ENCODE assay signal across 12 cellular contexts in the genomic region with DNA sequence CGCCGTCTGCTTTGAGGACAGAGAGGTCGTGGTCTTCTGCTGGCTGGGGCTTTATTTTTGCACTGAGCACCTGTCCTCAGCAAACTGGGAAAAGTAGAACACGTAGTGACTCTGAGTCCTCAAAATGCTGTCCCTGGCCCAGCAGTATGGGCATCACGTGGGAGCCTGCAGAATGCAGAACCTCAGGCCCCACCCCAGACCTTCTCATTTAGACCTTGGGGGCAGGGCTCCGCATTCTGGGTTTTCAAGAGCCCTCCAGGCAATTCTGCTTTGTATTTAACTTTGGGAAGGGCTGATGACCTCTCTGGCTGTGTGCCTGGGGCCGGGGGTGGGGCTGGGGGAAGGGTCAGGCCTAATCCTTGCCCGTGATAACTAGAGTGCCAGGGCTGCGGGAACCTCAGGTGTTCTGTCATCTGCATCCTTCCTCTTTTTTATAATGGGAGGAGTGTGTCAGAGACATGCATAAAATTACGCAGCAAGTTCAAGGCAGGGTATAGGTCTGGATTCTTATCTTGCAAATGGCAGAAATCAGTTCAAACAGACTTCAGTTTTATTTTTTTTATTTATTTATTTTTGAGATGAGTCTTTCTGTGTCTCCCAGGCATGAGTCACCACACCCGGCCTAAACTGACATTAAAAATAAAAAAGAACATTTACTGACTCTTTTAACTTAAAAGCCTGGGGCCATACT. TPM values are rescaled to one million over a fixed set of nuclear protein-coding genes. Genes with fewer than 3 reads are reported as not detected.
DNase-seq lines count a peak whose midpoint lies in the region; ATAC-seq, FAIRE-seq and TF ChIP-seq lines count a peak whose summit lies in the region.
"Had no signal": no experiment of that assay in that cellular context is flagged by ENCODE, and none has a peak within 500 bp of the region (broad histone marks: within the 10 kb centered on the region; RNA-seq: fewer than 3 reads in every experiment).

No MANE protein-coding gene starts in this region.

- H2AFZ ChIP-seq in GM12878 (ENCODE audit: control insufficient read depth, low read depth, low read length) = no peak overlapping the region

- H3K9me2 ChIP-seq in DOHH2 (replicated peaks; ENCODE audit: control insufficient read depth, low read length) = no peaks in the 10 kb centered on the region

- FAIRE-seq in GM12878 (lab: Jason Lieb, UNC) = no peak
- FAIRE-seq: urothelium cell line had no signal

- H3K9me3 ChIP-seq in DOHH2 (ENCODE audit: control insufficient read depth, insufficient read depth, low read length) (no peaks in the 10 kb centered on the region), GM12878 (replicated peaks; ENCODE audit: control insufficient read depth, insufficient read depth, low read length) (no peaks in the 10 kb centered on the region)

- no peak for TF ChIP-seq RAD21 in GM12878 (IDR thresholded peaks at IDR 0.05; ENCODE audit: insufficient read depth, low read depth, low read length)

- TF ChIP-seq POLR2A in GM12878 (IDR thresholded peaks at IDR 0.05; ENCODE audit: low read depth, low read length) = no peak

- H3K9me3 Mint-ChIP-seq in naive B cell = no peaks in the 10 kb centered on the region
- H3K9me3 Mint-ChIP-seq: activated CD8-positive, alpha-beta T cell treated with anti-CD3 and anti-CD28 coated beads for 36 hours had no signal

- peak overlapping the region in 4 of 6 donors; percentile 50 to 88 (median 63) for H3K27ac Mint-ChIP-seq in naive B cell
- H3K27ac Mint-ChIP-seq: activated CD8-positive, alpha-beta T cell treated with anti-CD3 and anti-CD28 coated beads for 36 hours had no signal

- POLR2A ChIA-PET in GM12878 (lab: Charles Lee) = no interaction called here

- H3K4me3 ChIP-seq in DOHH2 (ENCODE audit: low read length) (no peak overlapping the region), GM12878 (no peak overlapping the region)

- H3K27ac ChIP-seq in DOHH2 (ENCODE audit: low read depth, low read length) = no peak overlapping the region
- H3K27ac ChIP-seq in GM12878 (ENCODE audit: control insufficient read depth, insufficient read depth) = no peak overlapping the region

- intact Hi-C loops in GM12878 (cut with micrococcal nuclease; ENCODE audit: unreplicated experiment) = no loop called here

- in situ Hi-C loops in GM12878 (cut with MboI) = no loop called here

- peaks cover 24 to 46% (median 32%) of the 10 kb centered on the region in 3 donors for H3K4me1 Mint-ChIP-seq in naive B cell

- peaks cover 0 to 6% of the 10 kb centered on the region in 2 donors for H3K36me3 Mint-ChIP-seq in naive B cell

- no TSS peak for BruUV-seq in GM12878 (replicated peaks; lab: Mats Ljungman, UMichigan)

- no peaks in the 10 kb centered on the region for H3K27me3 Mint-ChIP-seq in naive B cell
- H3K27me3 Mint-ChIP-seq: activated CD8-positive, alpha-beta T cell treated with anti-CD3 and anti-CD28 coated beads for 36 hours had no signal

- peaks cover 72% of the 10 kb centered on the region for H3K36me3 ChIP-seq in DOHH2 (ENCODE audit: control insufficient read depth, low read length)
- H3K36me3 ChIP-seq in GM12878 (ENCODE audit: control insufficient read depth in 2 of 2, insufficient read depth in 2 of 2, low read length in 1 of 2) = peaks cover 4 to 10% of the 10 kb centered on the region in 2 experiments; a peak in 3 of 4 replicates

- TF ChIP-seq EP300 in GM12878 (IDR thresholded peaks at IDR 0.05; ENCODE audit: borderline replicate concordance in 1 of 2, control insufficient read depth in 1 of 2, low read depth in 2 of 2, low read length in 2 of 2) = no peak

- DNase-seq in LHCN-M2 (ENCODE audit: low read depth) (peak; percentile 70), GM12878 (ENCODE audit: low read depth, low spot score) (no peak), naive B cell (no peak), cerebellum (ENCODE audit: low spot score) (no peak), NCI-H1436 treated with DMSO at 0.1 percent for 48 hours (lab: John Stamatoyannopoulos, UW) (no peak)
- DNase-seq: activated CD8-positive, alpha-beta T cell treated with anti-CD3 and anti-CD28 coated beads for 36 hours; DND-41; hippocampal formation had no signal

- H3K9ac ChIP-seq in GM12878 (ENCODE audit: control insufficient read depth, insufficient read depth, low read length) = no peak overlapping the region

- H3K4me2 ChIP-seq in DOHH2 (ENCODE audit: low read length) = peak overlapping the region; percentile 39; the same call in 1 of the 2 replicates
- H3K4me2 ChIP-seq in GM12878 (ENCODE audit: control insufficient read depth, insufficient read depth) = no peak overlapping the region

- TF ChIP-seq CTCF in DOHH2 (IDR thresholded peaks at IDR 0.05; ENCODE audit: low read depth, low read length, poor library complexity, severe bottlenecking) (no peak), GM12878 (IDR thresholded peaks at IDR 0.05 in 2 of 3, conservative IDR thresholded peaks at IDR 0.05 in 1 of 3; ENCODE audit: control insufficient read depth in 2 of 3, extremely low read depth in 1 of 3, insufficient read depth in 1 of 3, low read depth in 3 of 3, low read length in 3 of 3) (no peak)

- H3K27me3 ChIP-seq in DOHH2 (ENCODE audit: control insufficient read depth, low read length) (no peaks in the 10 kb centered on the region), GM12878 (replicated peaks in 1 of 2; ENCODE audit: control insufficient read depth in 2 of 2, insufficient read depth in 2 of 2, low read length in 1 of 2) (no peaks in the 10 kb centered on the region)

- WGBS in GM12878 (ENCODE audit: insufficient coverage, insufficient replicate concordance, low lambda C conversion rate, missing lambda C conversion rate) = 74% methylated on average over 10 of the region's 11 CpGs

- H3F3A ChIP-seq in DOHH2 (ENCODE audit: control insufficient read depth, insufficient read depth) = no peaks in the 10 kb centered on the region

- ATAC-seq in GM12878 = peak; percentile 13; the same call in 1 of the 3 replicates
- ATAC-seq in naive B cell (ENCODE audit: low read depth in 2 of 2) = peak; percentile 92 to 93
- no peak for ATAC-seq in HG02759 (IDR thresholded peaks at IDR 0.05; ENCODE audit: unreplicated experiment)
- ATAC-seq in GM18861 (IDR thresholded peaks at IDR 0.05; ENCODE audit: unreplicated experiment) = no peak
- ATAC-seq: activated CD8-positive, alpha-beta T cell treated with anti-CD3 and anti-CD28 coated beads for 36 hours had no signal

- peaks cover 55% of the 10 kb centered on the region for H3K4me1 ChIP-seq in DOHH2 (ENCODE audit: control insufficient read depth, low read length)
- no peaks in the 10 kb centered on the region for H3K4me1 ChIP-seq in GM12878 (ENCODE audit: control insufficient read depth, insufficient read depth, low read length)

- H3K4me3 Mint-ChIP-seq in naive B cell = peak overlapping the region in 1 of 8 donors; percentile 44
- H3K4me3 Mint-ChIP-seq: activated CD8-positive, alpha-beta T cell treated with anti-CD3 and anti-CD28 coated beads for 36 hours had no signal

- H3K79me2 ChIP-seq in DOHH2 (ENCODE audit: control insufficient read depth, low read length) (peaks cover 92% of the 10 kb centered on the region), GM12878 (ENCODE audit: control insufficient read depth, insufficient read depth, low read length) (peaks cover under 1% of the 10 kb centered on the region)

- CTCF ChIA-PET in GM12878 (lab: Yijun Ruan, JAX) = interaction anchor here (1.6 kb wide), 1 partner anchor 9 kb away, joined by 3 read pairs; no protein-coding TSS in a partner anchor

- SMC1A ChIA-PET in GM12878 (lab: Charles Lee; ENCODE audit: uncharacterized antibody, unreplicated experiment) = no interaction called here

- H4K20me1 ChIP-seq in DOHH2 (ENCODE audit: control insufficient read depth, insufficient read depth, low read depth, low read length) (peaks cover 20% of the 10 kb centered on the region), GM12878 (ENCODE audit: control insufficient read depth, insufficient read depth) (no peaks in the 10 kb centered on the region)

- RAD21 ChIA-PET in GM12878 (lab: Charles Lee; ENCODE audit: unreplicated experiment) = no interaction called here

TF ChIP-seq in GM12878, 131 proteins besides CTCF, POLR2A, EP300 and RAD21 (continues in another document):
- TF ChIP-seq CHD2 (IDR thresholded peaks at IDR 0.05; ENCODE audit: borderline replicate concordance, low read depth, low read length) (no peak), ASH2L (IDR thresholded peaks at IDR 0.05; ENCODE audit: borderline replicate concordance, low read depth) (no peak), TBL1XR1 (IDR thresholded peaks at IDR 0.05; ENCODE audit: low read depth, low read length) (no peak)

RNA-seq across cellular contexts. Expression of a gene that starts 11.1 kb away (rescaled TPM):
- total RNA-seq in LHCN-M2 (2014; rRNA removed) = 21.4 and 25.5 TPM in 2 replicates
- polyA plus RNA-seq in LHCN-M2 (2012) = 18.1 TPM
- 112 and 120 TPM in 2 replicates for total RNA-seq in GM12878 (2013; cell fraction: nucleolus; rRNA removed)
- 28.2 and 28.3 TPM in 2 replicates for total RNA-seq in GM12878 (2014; rRNA removed)
- total RNA-seq in GM12878 (2014; rRNA removed; fragmentation: Illumina TruSeq; extraction: Trizol) = 18.6 and 19.7 TPM in 2 replicates
- total RNA-seq in GM12878 (2021) = 44.5 and 47.0 TPM in 2 replicates
- polyA plus RNA-seq in GM12878 (2011; ENCODE audit: low read depth) = 7.1 TPM
- 14.1 and 21.8 TPM in 2 replicates for polyA plus RNA-seq in GM12878 (2011; rRNA removed)
- polyA plus RNA-seq in GM12878 (2011; cell fraction: cytosol; rRNA removed) = 22.1 and 22.3 TPM in 2 replicates
- polyA plus RNA-seq in GM12878 (2011; cell fraction: nucleus; rRNA removed) = 59.7 and 73.3 TPM in 2 replicates
- polyA plus RNA-seq in GM12878 (2012) = 11.9 and 15.5 TPM in 2 replicates
- polyA plus RNA-seq in GM12878 (2014; fragmentation: Illumina TruSeq; extraction: Trizol) = 25.7 and 28.5 TPM in 2 replicates
- 1 to 10 TPM; 5.6 to 6.2 TPM for polyA plus RNA-seq in GM12878 (2014; fragmentation: Nextera tagmentation; extraction: Ambion mirVana)
- polyA plus RNA-seq in GM12878 (2014; rRNA removed) = 26.4 and 26.5 TPM in 2 replicates
- polyA plus RNA-seq in GM12878 (2016; fragmentation: Nextera tagmentation; extraction: Ambion mirVana) = 10 to 100 TPM; 10.0 to 13.4 TPM
- 31.8 and 45.9 TPM in 2 replicates for polyA minus RNA-seq in GM12878 (2011; rRNA and poly(A)+ RNA removed)
- 9.0 and 9.6 TPM in 2 replicates for polyA minus RNA-seq in GM12878 (2011; cell fraction: cytosol; rRNA and poly(A)+ RNA removed)
- polyA minus RNA-seq in GM12878 (2011; cell fraction: nucleus; rRNA and poly(A)+ RNA removed) = 31.2 and 54.5 TPM in 2 replicates
- polyA plus RNA-seq in naive B cell (ENCODE audit: low read depth in 6 of 6) = 1 to 10 TPM; 4.7 to 9.1 (median 6.2) TPM
- 24.6 TPM for total RNA-seq in cerebellum

Comparison
In these comparisons a context has a peak if more than half of its experiments do, and no peak if none do; other contexts are left out.
1. ATAC-seq: peak in GM12878 (single experiment) and naive B cell (2 of 2); none in HG02759 (single experiment) and GM18861 (single experiment).